Comparison of ENCODE assay signal across 23 cellular contexts in genomic region chr20:43987018-43987417, GRCh38.
"Had no signal": no experiment of that assay in that cellular context is flagged by ENCODE, and none has a peak within 500 bp of the region (broad histone marks: within the 10 kb centered on the region; RNA-seq: fewer than 3 reads in every experiment).

No MANE protein-coding gene starts in this region.

- DNase-seq: activated CD4-positive, alpha-beta T cell treated with anti-CD3 and anti-CD28 coated beads, Interleukin-2, amount 10 ng/mL, durations not matched to agents 7 days and 5 days; activated CD4-positive, alpha-beta T cell treated with anti-CD3 and anti-CD28 coated beads, Interleukin-2, amount 50 U/mL, for 48 hours; activated CD4-positive, CD25-positive, alpha-beta regulatory T cell; activated CD8-positive, alpha-beta T cell treated with anti-CD3 and anti-CD28 coated beads, Interleukin-2, amount 10 ng/mL, durations not matched to agents 7 days and 5 days; activated effector memory CD4-positive, alpha-beta T cell treated with Interleukin-2 at 50 U/mL for 16 hours; activated naive CD4-positive, alpha-beta T cell treated with anti-CD3 and anti-CD28 coated beads, Interleukin-2, amount 50 U/mL, for 16 hours; activated naive CD8-positive, alpha-beta T cell treated with anti-CD3 and anti-CD28 coated beads, Interleukin-2, amount 10 ng/mL, durations not matched to agents 7 days and 5 days; activated T-cell treated with anti-CD3 and anti-CD28 coated beads, Interleukin-2, amount 50 U/mL, for 4 hours; amygdala; KG1; NCI-H1048; NCI-H1694; NCI-H524 treated with DMSO at 0.1 percent for 48 hours; PC-3; SIG-M5; T1000; WERI-Rb-1 had no signal

- ATAC-seq: activated CD8-positive, alpha-beta T cell treated with anti-CD3 and anti-CD28 coated beads, Interleukin-2, amount 10 ng/mL, durations not matched to agents 7 days and 5 days; activated T-cell treated with anti-CD3 and anti-CD28 coated beads, Interleukin-2, amount 50 U/mL, for 4 hours; PC-3; Right ventricle myocardium inferior had no signal

- H3K4me1 ChIP-seq: ascending aorta, breast epithelium had no signal

- H3K36me3 ChIP-seq: ascending aorta, breast epithelium, WERI-Rb-1 had no signal

- H3K4me3 ChIP-seq: ascending aorta, breast epithelium, SK-N-MC had no signal

- H3K27ac ChIP-seq: ascending aorta, breast epithelium, RWPE1, WERI-Rb-1 had no signal

- H3K27me3 ChIP-seq: ascending aorta had no signal

- H3K9me3 ChIP-seq: ascending aorta, breast epithelium had no signal

- FAIRE-seq: RCC 7860 had no signal
